Comparison of ENCODE assay signal across 23 cellular contexts in the genomic region with DNA sequence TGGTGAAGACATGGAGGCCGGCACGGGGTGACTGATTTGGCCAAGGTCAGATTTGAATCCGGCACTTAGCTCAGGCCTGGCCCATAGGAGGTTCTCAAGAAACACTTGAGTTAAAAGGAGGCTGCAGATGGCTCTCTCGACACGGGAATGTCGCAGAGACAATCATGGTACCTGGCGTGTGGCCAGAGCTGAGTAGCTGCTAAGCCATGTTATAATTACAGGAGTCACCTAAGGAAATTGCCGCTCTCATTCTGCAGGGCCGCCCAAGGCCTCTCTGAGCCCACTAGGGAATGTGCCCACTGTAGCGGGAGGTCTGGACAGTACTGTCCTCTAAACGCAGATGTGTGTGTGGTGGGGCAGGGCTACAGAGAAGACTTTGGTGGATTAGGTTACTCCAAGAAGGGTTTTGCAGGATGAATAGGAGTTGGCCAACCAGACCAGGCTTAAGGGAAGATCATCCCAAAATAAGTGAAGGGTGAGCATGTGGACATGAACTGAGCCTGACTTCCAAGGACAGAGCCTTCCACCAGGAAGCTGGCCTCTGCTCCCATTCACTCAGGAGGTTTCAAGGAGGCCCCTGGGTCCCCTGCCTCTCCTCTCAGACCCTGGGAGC. TPM values are rescaled to one million over a fixed set of nuclear protein-coding genes. Genes with fewer than 3 reads are reported as not detected.
A peak's percentile ranks its signal among the peaks of the same experiment; 100 is the strongest.
DNase-seq lines count a peak whose midpoint lies in the region; ATAC-seq and TF ChIP-seq lines count a peak whose summit lies in the region.
"Had no signal": no experiment of that assay in that cellular context is flagged by ENCODE, and none has a peak within 500 bp of the region (broad histone marks: within the 10 kb centered on the region; RNA-seq: fewer than 3 reads in every experiment).

No MANE protein-coding gene starts in this region.

- peak overlapping the region; percentile 65 for H3K4me3 Mint-ChIP-seq in activated naive CD8-positive, alpha-beta T cell treated with anti-CD3 and anti-CD28 coated beads, Interleukin-2, amount 10 ng/mL, durations not matched to agents 7 days and 5 days
- H3K4me3 Mint-ChIP-seq in activated naive CD8-positive, alpha-beta T cell treated with anti-CD3 and anti-CD28 coated beads, Interleukin-2, amount 50 U/mL, for 24 hours, result no peak overlapping the region
- H3K4me3 Mint-ChIP-seq in T-helper 17 cell (peak overlapping the region; percentile 31), nephron progenitor cell (no peak overlapping the region)
- H3K4me3 Mint-ChIP-seq: endodermal cell, GM23338 had no signal

- H2BK5ac ChIP-seq in trophoblast cell (ENCODE audit: low read depth, low read length, poor library complexity), result no peak overlapping the region

- H3K4me1 Mint-ChIP-seq in activated naive CD8-positive, alpha-beta T cell treated with anti-CD3 and anti-CD28 coated beads, Interleukin-2, amount 10 ng/mL, durations not matched to agents 7 days and 5 days, result peaks cover 55% of the 10 kb centered on the region
- peaks cover 52% of the 10 kb centered on the region for H3K4me1 Mint-ChIP-seq in activated naive CD8-positive, alpha-beta T cell treated with anti-CD3 and anti-CD28 coated beads, Interleukin-2, amount 50 U/mL, for 24 hours
- H3K4me1 Mint-ChIP-seq in T-helper 17 cell (peaks cover 30% of the 10 kb centered on the region), nephron progenitor cell (peaks cover 62% of the 10 kb centered on the region)

- no peaks in the 10 kb centered on the region for H3K27me3 Mint-ChIP-seq in activated naive CD8-positive, alpha-beta T cell treated with anti-CD3 and anti-CD28 coated beads, Interleukin-2, amount 10 ng/mL, durations not matched to agents 7 days and 5 days
- H3K27me3 Mint-ChIP-seq in activated naive CD8-positive, alpha-beta T cell treated with anti-CD3 and anti-CD28 coated beads, Interleukin-2, amount 50 U/mL, for 24 hours, result no peaks in the 10 kb centered on the region
- no peaks in the 10 kb centered on the region for H3K27me3 Mint-ChIP-seq in T-helper 17 cell
- H3K27me3 Mint-ChIP-seq in nephron progenitor cell (ENCODE audit: low read depth, poor library complexity), result peaks cover 16% of the 10 kb centered on the region

- H3K9me3 ChIP-seq in T-helper 17 cell (ENCODE audit: control insufficient read depth, low read length, poor library complexity, severe bottlenecking) (no peaks in the 10 kb centered on the region), trophoblast cell (ENCODE audit: insufficient read depth, low read depth, low read length) (no peaks in the 10 kb centered on the region)
- H3K9me3 ChIP-seq: esophagus squamous epithelium, upper lobe of left lung had no signal

- no CpG with 5 or more reads among the region's 11 CpGs for WGBS in trophoblast cell (ENCODE audit: extremely low coverage, insufficient coverage, insufficient read length)

- no peak overlapping the region for H3K4ac ChIP-seq in trophoblast cell (ENCODE audit: low read depth, low read length)

- H3K36me3 ChIP-seq in trophoblast cell (ENCODE audit: control insufficient read depth in 1 of 2, insufficient read depth in 2 of 2, low read length in 2 of 2), result no peaks in the 10 kb centered on the region
- H3K36me3 ChIP-seq: esophagus squamous epithelium, upper lobe of left lung had no signal

- H3K36me3 Mint-ChIP-seq in activated naive CD8-positive, alpha-beta T cell treated with anti-CD3 and anti-CD28 coated beads, Interleukin-2, amount 10 ng/mL, durations not matched to agents 7 days and 5 days, result peaks cover 8% of the 10 kb centered on the region
- H3K36me3 Mint-ChIP-seq in activated naive CD8-positive, alpha-beta T cell treated with anti-CD3 and anti-CD28 coated beads, Interleukin-2, amount 50 U/mL, for 24 hours (ENCODE audit: low read depth), result no peaks in the 10 kb centered on the region
- H3K36me3 Mint-ChIP-seq in T-helper 17 cell (ENCODE audit: low read depth), result peaks cover 2% of the 10 kb centered on the region
- H3K36me3 Mint-ChIP-seq in nephron progenitor cell (ENCODE audit: low read depth), result no peaks in the 10 kb centered on the region

- peaks cover 12% of the 10 kb centered on the region for H3K79me1 ChIP-seq in trophoblast cell (ENCODE audit: low read length)

- no peak overlapping the region for H3K23ac ChIP-seq in trophoblast cell (ENCODE audit: low read length)

- no peak overlapping the region for H2AFZ ChIP-seq in trophoblast cell (ENCODE audit: insufficient read depth, low read length, poor library complexity)
- H2AFZ ChIP-seq: GM23338 had no signal

- no peaks in the 10 kb centered on the region for H3K9me3 Mint-ChIP-seq in activated naive CD8-positive, alpha-beta T cell treated with anti-CD3 and anti-CD28 coated beads, Interleukin-2, amount 10 ng/mL, durations not matched to agents 7 days and 5 days
- H3K9me3 Mint-ChIP-seq in activated naive CD8-positive, alpha-beta T cell treated with anti-CD3 and anti-CD28 coated beads, Interleukin-2, amount 50 U/mL, for 24 hours, result no peaks in the 10 kb centered on the region
- H3K9me3 Mint-ChIP-seq in nephron progenitor cell, result peaks cover 4% of the 10 kb centered on the region
- H3K9me3 Mint-ChIP-seq: endodermal cell, GM23338 had no signal

- no peak overlapping the region for H4K91ac ChIP-seq in trophoblast cell (ENCODE audit: low read depth, low read length)

- no peak overlapping the region for H3K4me2 ChIP-seq in trophoblast cell (ENCODE audit: low read length)
- H3K4me2 ChIP-seq: GM23338 had no signal

- no peaks in the 10 kb centered on the region for H3K79me2 ChIP-seq in trophoblast cell (ENCODE audit: control insufficient read depth, insufficient read depth, low read length, poor library complexity)

- no peak overlapping the region for H4K8ac ChIP-seq in trophoblast cell (ENCODE audit: low read depth, low read length)

- no peak overlapping the region for H2AK5ac ChIP-seq in trophoblast cell (ENCODE audit: low read length)

- H3K4me1 ChIP-seq in trophoblast cell (ENCODE audit: control insufficient read depth in 1 of 2, insufficient read depth in 2 of 2, low read length in 2 of 2), result peaks cover 10 to 16% of the 10 kb centered on the region in 2 experiments

- H2BK120ac ChIP-seq in trophoblast cell (ENCODE audit: insufficient read depth, low read length, poor library complexity), result no peak overlapping the region

- H3K9ac ChIP-seq in trophoblast cell (ENCODE audit: low read length), result no peak overlapping the region

- DNase-seq in NCI-H1436 (lab: John Stamatoyannopoulos, UW), result peak; percentile 15
- DNase-seq in NCI-H1436 treated with DMSO at 0.1 percent for 48 hours (lab: John Stamatoyannopoulos, UW), result no peak
- DNase-seq in activated naive CD8-positive, alpha-beta T cell treated with anti-CD3 and anti-CD28 coated beads, Interleukin-2, amount 10 ng/mL, durations not matched to agents 7 days and 5 days, result no peak
- DNase-seq in activated naive CD8-positive, alpha-beta T cell treated with anti-CD3 and anti-CD28 coated beads, Interleukin-2, amount 50 U/mL, for 24 hours, result no peak
- DNase-seq in T-helper 17 cell, result no peak
- no peak for DNase-seq in nephron progenitor cell
- DNase-seq in trophoblast cell, result no peak
- no peak for DNase-seq in caudate nucleus (lab: John Stamatoyannopoulos, UW)
- DNase-seq: 8988T, activated gamma-delta T cell, DMS153, endodermal cell, esophagus squamous epithelium, GDM1, mesenchymal stem cell, NCI-H1105 treated with DMSO at 0.1 percent for 48 hours, NCI-H748 treated with DMSO at 0.1 percent for 48 hours, nucleus accumbens, OCI-M1, upper lobe of left lung had no signal

- H3K27ac ChIP-seq in trophoblast cell (ENCODE audit: low read depth, low read length) (no peak overlapping the region), caudate nucleus (ENCODE audit: low read depth, low read length) (no peak overlapping the region)
- H3K27ac ChIP-seq: esophagus squamous epithelium, upper lobe of left lung had no signal

- no peaks in the 10 kb centered on the region for H3K27me3 ChIP-seq in trophoblast cell (ENCODE audit: insufficient read depth, low read length)
- H3K27me3 ChIP-seq: esophagus squamous epithelium, upper lobe of left lung had no signal

- TF ChIP-seq CTCF in nephron progenitor cell (IDR thresholded peaks at IDR 0.05), result no peak

- no peak overlapping the region for H3K18ac ChIP-seq in trophoblast cell (ENCODE audit: low read length)

- no peak overlapping the region for H3K4me3 ChIP-seq in trophoblast cell (ENCODE audit: low read depth, low read length)
- H3K4me3 ChIP-seq: coronary artery, esophagus squamous epithelium, GM23338, upper lobe of left lung had no signal

- H2BK12ac ChIP-seq in trophoblast cell (ENCODE audit: low read length), result no peak overlapping the region

- no peak for ATAC-seq in activated naive CD8-positive, alpha-beta T cell treated with anti-CD3 and anti-CD28 coated beads, Interleukin-2, amount 10 ng/mL, durations not matched to agents 7 days and 5 days (ENCODE audit: low read depth)
- ATAC-seq in activated naive CD8-positive, alpha-beta T cell treated with anti-CD3 and anti-CD28 coated beads, Interleukin-2, amount 50 U/mL, for 24 hours, result no peak
- ATAC-seq in T-helper 17 cell, result no peak
- ATAC-seq: GM23338, left lobe of liver had no signal

- H3K14ac ChIP-seq in trophoblast cell (ENCODE audit: low read length), result no peak overlapping the region

- H3K27ac Mint-ChIP-seq in activated naive CD8-positive, alpha-beta T cell treated with anti-CD3 and anti-CD28 coated beads, Interleukin-2, amount 10 ng/mL, durations not matched to agents 7 days and 5 days, result peak overlapping the region; percentile 81
- H3K27ac Mint-ChIP-seq in activated naive CD8-positive, alpha-beta T cell treated with anti-CD3 and anti-CD28 coated beads, Interleukin-2, amount 50 U/mL, for 24 hours, result no peak overlapping the region
- H3K27ac Mint-ChIP-seq in T-helper 17 cell (no peak overlapping the region), nephron progenitor cell (peak overlapping the region; percentile 54)
- H3K27ac Mint-ChIP-seq: endodermal cell, GM23338 had no signal

- H4K12ac ChIP-seq in trophoblast cell (ENCODE audit: low read depth, low read length), result no peak overlapping the region

- POLR2A ChIA-PET in activated naive CD8-positive, alpha-beta T cell treated with anti-CD3 and anti-CD28 coated beads, Interleukin-2, amount 10 ng/mL, durations not matched to agents 7 days and 5 days (lab: Charles Lee), result interaction anchor here (0.6 to 1.6 kb wide), 6 partner anchors 12 to 82 kb away, joined by 3 to 6 read pairs (median 4); no protein-coding TSS in a partner anchor

RNA-seq across cellular contexts. Expression of a gene that starts 19.3 kb away (rescaled TPM):
- total RNA-seq in activated naive CD8-positive, alpha-beta T cell treated with anti-CD3 and anti-CD28 coated beads, Interleukin-2, amount 10 ng/mL, durations not matched to agents 7 days and 5 days, result 10 to 100 TPM; 51.5 to 52.3 TPM
- 10 to 100 TPM; 51.8 to 52.2 TPM for total RNA-seq in T-helper 17 cell
- 60.6 and 63.8 TPM in 2 replicates for polyA plus RNA-seq in trophoblast cell (2013)

Comparison
In these comparisons a context has a peak if more than half of its experiments do, and no peak if none do; other contexts are left out.
1. H3K27ac Mint-ChIP-seq: peak in activated naive CD8-positive, alpha-beta T cell treated with anti-CD3 and anti-CD28 coated beads, Interleukin-2, amount 10 ng/mL, durations not matched to agents 7 days and 5 days (single experiment) and nephron progenitor cell (single experiment); none in activated naive CD8-positive, alpha-beta T cell treated with anti-CD3 and anti-CD28 coated beads, Interleukin-2, amount 50 U/mL, for 24 hours (single experiment) and T-helper 17 cell (single experiment).
2. H3K4me3 Mint-ChIP-seq: peak in activated naive CD8-positive, alpha-beta T cell treated with anti-CD3 and anti-CD28 coated beads, Interleukin-2, amount 10 ng/mL, durations not matched to agents 7 days and 5 days (single experiment) and T-helper 17 cell (single experiment); none in activated naive CD8-positive, alpha-beta T cell treated with anti-CD3 and anti-CD28 coated beads, Interleukin-2, amount 50 U/mL, for 24 hours (single experiment) and nephron progenitor cell (single experiment).